ENCODE assay signal across 8 cellular contexts in the genomic region with DNA sequence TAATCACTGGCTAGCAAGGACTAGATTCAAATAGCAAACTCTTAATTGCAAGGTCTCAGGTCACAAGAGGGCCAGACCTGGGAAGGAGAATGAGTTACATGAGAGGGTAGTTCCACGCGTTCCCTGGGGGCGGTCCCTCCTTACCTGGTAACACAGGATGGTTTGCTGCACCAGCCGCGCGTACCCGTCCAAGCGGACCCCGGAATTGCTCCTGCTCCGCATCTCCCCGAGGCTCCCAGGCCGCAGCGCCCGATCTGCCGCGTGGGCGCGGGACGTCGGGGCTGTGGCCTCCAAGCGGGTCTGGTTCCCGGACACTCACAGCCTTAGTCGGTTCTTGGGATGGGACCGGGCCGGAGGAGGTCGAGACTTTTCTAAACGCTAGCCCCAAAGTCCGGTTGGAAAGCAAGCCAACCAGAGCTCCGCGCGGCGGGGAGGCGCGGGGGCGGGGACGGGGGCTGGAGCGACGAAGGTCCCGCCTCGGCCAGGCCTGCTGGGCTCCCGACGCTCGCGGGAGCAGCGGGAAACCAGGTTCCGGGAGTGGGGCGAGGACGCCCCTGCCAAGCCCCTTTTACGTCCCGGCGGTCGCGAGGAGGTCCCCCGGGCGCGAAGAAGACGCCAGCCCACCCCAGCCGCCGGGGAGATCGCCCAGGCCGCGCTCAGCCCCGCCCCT. TPM values are rescaled to one million over a fixed set of nuclear protein-coding genes. Genes with fewer than 3 reads are reported as not detected.
DNase-seq lines count a peak whose midpoint lies in the region; ATAC-seq and TF ChIP-seq lines count a peak whose summit lies in the region.

A gene with protein sequence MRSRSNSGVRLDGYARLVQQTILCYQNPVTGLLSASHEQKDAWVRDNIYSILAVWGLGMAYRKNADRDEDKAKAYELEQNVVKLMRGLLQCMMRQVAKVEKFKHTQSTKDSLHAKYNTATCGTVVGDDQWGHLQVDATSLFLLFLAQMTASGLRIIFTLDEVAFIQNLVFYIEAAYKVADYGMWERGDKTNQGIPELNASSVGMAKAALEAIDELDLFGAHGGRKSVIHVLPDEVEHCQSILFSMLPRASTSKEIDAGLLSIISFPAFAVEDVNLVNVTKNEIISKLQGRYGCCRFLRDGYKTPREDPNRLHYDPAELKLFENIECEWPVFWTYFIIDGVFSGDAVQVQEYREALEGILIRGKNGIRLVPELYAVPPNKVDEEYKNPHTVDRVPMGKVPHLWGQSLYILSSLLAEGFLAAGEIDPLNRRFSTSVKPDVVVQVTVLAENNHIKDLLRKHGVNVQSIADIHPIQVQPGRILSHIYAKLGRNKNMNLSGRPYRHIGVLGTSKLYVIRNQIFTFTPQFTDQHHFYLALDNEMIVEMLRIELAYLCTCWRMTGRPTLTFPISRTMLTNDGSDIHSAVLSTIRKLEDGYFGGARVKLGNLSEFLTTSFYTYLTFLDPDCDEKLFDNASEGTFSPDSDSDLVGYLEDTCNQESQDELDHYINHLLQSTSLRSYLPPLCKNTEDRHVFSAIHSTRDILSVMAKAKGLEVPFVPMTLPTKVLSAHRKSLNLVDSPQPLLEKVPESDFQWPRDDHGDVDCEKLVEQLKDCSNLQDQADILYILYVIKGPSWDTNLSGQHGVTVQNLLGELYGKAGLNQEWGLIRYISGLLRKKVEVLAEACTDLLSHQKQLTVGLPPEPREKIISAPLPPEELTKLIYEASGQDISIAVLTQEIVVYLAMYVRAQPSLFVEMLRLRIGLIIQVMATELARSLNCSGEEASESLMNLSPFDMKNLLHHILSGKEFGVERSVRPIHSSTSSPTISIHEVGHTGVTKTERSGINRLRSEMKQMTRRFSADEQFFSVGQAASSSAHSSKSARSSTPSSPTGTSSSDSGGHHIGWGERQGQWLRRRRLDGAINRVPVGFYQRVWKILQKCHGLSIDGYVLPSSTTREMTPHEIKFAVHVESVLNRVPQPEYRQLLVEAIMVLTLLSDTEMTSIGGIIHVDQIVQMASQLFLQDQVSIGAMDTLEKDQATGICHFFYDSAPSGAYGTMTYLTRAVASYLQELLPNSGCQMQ (minus strand): TSS at position 404 of the 670 bp plus-strand sequence. CDS start 182 bp downstream, at position 222.

- 0 to 17% (median 0%) methylated on average over 32 to 63 of the region's 63 CpGs for WGBS in psoas muscle, 3 donors

- H3K27me3 ChIP-seq in PC-9 (ENCODE audit: insufficient read depth, low read depth) = no peaks in the 10 kb centered on the region
- no peaks in the 10 kb centered on the region for H3K27me3 ChIP-seq in right atrium auricular region
- peaks cover 0 to 5% (median 0%) of the 10 kb centered on the region in 3 donors for H3K27me3 ChIP-seq in psoas muscle (ENCODE audit: insufficient read depth in 3 of 3, low read length in 2 of 3)

- no TSS peak for BruUV-seq in PC-9 (replicated peaks; lab: Mats Ljungman, UMichigan)

- no peaks in the 10 kb centered on the region for H4K20me1 ChIP-seq in PC-9 (ENCODE audit: insufficient read depth)

- peak within 1 kb of the TSS; percentile 95 for H2AFZ ChIP-seq in PC-9

- POLR2A ChIA-PET in PC-9 (lab: Charles Lee; ENCODE audit: unreplicated experiment) = interaction anchor here (0.6 kb wide), 1 partner anchor 12 kb away, joined by 16 read pairs; no protein-coding TSS in a partner anchor

- TF ChIP-seq CTCF in PC-9 (conservative IDR thresholded peaks at IDR 0.05) (no peak), right atrium auricular region (IDR thresholded peaks at IDR 0.05) (no peak), psoas muscle (IDR thresholded peaks at IDR 0.05) (no peak)

- CTCF ChIA-PET in PC-9 (lab: Charles Lee) = no interaction called here

- intact Hi-C loops in PC-9 (cut with micrococcal nuclease; ENCODE audit: unreplicated experiment) = loop anchor here (2.0 kb wide), 1 partner anchor 63 kb away; no protein-coding TSS in a partner anchor
- intact Hi-C loops in psoas muscle (cut with DNase I) = loop anchor here in 1 of 2 donors (10.0 kb wide), 1 partner anchor 1249 kb away; the partner anchor contains the start of gene SCML1

- H3K4me3 ChIP-seq in PC-9 (peak within 1 kb of the TSS; percentile 93), right atrium auricular region (peak within 1 kb of the TSS; percentile 55 to 69), psoas muscle (peak within 1 kb of the TSS; percentile 82)

- H3F3A ChIP-seq in PC-9 (ENCODE audit: insufficient read depth, low read depth) = no peaks in the 10 kb centered on the region

- peaks cover 14% of the 10 kb centered on the region for H3K4me1 ChIP-seq in PC-9 (replicated peaks; ENCODE audit: insufficient read depth)
- peaks cover 0 to 10% of the 10 kb centered on the region in 2 donors for H3K4me1 ChIP-seq in right atrium auricular region
- peaks cover 3% of the 10 kb centered on the region for H3K4me1 ChIP-seq in psoas muscle

- H3K36me3 ChIP-seq in PC-9 (ENCODE audit: low read depth) (no peaks in the 10 kb centered on the region), right atrium auricular region (no peaks in the 10 kb centered on the region), psoas muscle (ENCODE audit: insufficient read depth in 1 of 2, low read depth in 1 of 2) (no peaks in the 10 kb centered on the region)

- H3K79me2 ChIP-seq in PC-9 (ENCODE audit: low read depth) = peaks cover 39% of the 10 kb centered on the region

- ATAC-seq in GM18520 (IDR thresholded peaks at IDR 0.05; ENCODE audit: unreplicated experiment) (peak; percentile 25), HG03064 (IDR thresholded peaks at IDR 0.05; ENCODE audit: low read depth, unreplicated experiment) (peak; percentile 41), psoas muscle (peak; percentile 65 to 78 (median 67))

- H3K9me3 ChIP-seq in PC-9 (ENCODE audit: insufficient read depth, low read depth) (no peaks in the 10 kb centered on the region), right atrium auricular region (no peaks in the 10 kb centered on the region), psoas muscle (no peaks in the 10 kb centered on the region)

- H3K27ac ChIP-seq in PC-9 = peak within 1 kb of the TSS; percentile 76
- H3K27ac ChIP-seq in right atrium auricular region = peak within 1 kb of the TSS; percentile 87 to 89
- H3K27ac ChIP-seq in psoas muscle = peak within 1 kb of the TSS; percentile 84

- H3K4me2 ChIP-seq in PC-9 = peak within 1 kb of the TSS; percentile 89

- H3K9me2 ChIP-seq in PC-9 (ENCODE audit: insufficient read depth) = no peaks in the 10 kb centered on the region

- DNase-seq in AG08395 (ENCODE audit: low spot score) (peak; percentile 55), PC-9 (peak; percentile 43 to 68), amniotic stem cell (lab: John Stamatoyannopoulos, UW) (peak; percentile 1), right atrium auricular region (ENCODE audit: low spot score) (peak; percentile 62), psoas muscle (peak; percentile 64 to 77), D341Med (ENCODE audit: low spot score) (no peak)

RNA-seq across cellular contexts. Expression of the gene that starts here (rescaled TPM):
- total RNA-seq in PC-9 (2021) (34.4 and 41.0 TPM in 2 replicates), right atrium auricular region (10 to 100 TPM; 13.5 to 28.7 TPM), psoas muscle (10 to 100 TPM in 3 of 4 donors, 1 to 10 TPM in 1; 8.9 to 24.8 (median 12.9) TPM)
- 1 to 10 TPM; 3.7 to 6.4 (median 5.9) TPM for polyA plus RNA-seq in psoas muscle
